ENCODE assay signal across 7 cellular contexts in genomic region chr7:68482800-68483199, GRCh38.
"Had no signal": no experiment of that assay in that cellular context is flagged by ENCODE, and none has a peak within 500 bp of the region (broad histone marks: within the 10 kb centered on the region; RNA-seq: fewer than 3 reads in every experiment).

No MANE protein-coding gene starts in this region.

- ATAC-seq: HepG2, K562 had no signal

- DNase-seq: IMR-90, KBM-7, KG1 had no signal

- H3K4me3 ChIP-seq: K562 had no signal

- H3K9ac ChIP-seq: KMS-11 had no signal

- H3K27ac ChIP-seq: HL-60, KMS-11 had no signal
